In the genomic region with DNA sequence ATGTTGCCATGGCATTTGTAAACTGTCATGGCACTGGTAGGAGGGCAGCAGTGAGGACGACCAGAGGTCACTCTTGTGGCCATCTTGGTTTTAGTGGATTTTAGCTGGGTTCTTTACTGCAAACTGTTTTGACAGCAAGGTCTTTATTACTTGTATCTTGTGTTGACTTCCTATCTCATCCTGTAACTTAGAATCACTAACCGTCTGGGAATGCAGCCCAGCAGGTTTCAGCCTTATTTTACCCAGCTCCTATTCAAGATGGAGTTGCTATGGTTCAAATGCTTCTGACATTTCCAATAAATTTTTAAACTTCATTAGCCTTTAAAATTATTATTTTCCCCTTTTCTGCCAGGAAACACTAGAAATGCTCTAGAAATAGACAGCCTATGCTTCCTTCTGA, we compare ENCODE assay signal across 25 cellular contexts.
"Had no signal": no experiment of that assay in that cellular context is flagged by ENCODE, and none has a peak within 500 bp of the region (broad histone marks: within the 10 kb centered on the region; RNA-seq: fewer than 3 reads in every experiment).

No MANE protein-coding gene starts in this region.

- H3K4me1 ChIP-seq: colonic mucosa, esophagus muscularis mucosa, heart right ventricle, left lung, psoas muscle, sigmoid colon, spleen, tibial nerve, vagina had no signal

- H3K27ac ChIP-seq: colonic mucosa, esophagus muscularis mucosa, heart right ventricle, left lung, ovary, psoas muscle, sigmoid colon, spleen, thoracic aorta, tibial nerve, vagina had no signal

- H3K4me3 ChIP-seq: colonic mucosa, esophagus muscularis mucosa, heart right ventricle, left lung, ovary, psoas muscle, sigmoid colon, spleen, thoracic aorta, tibial nerve, vagina had no signal

- H3K27me3 ChIP-seq: colonic mucosa, esophagus muscularis mucosa, heart right ventricle, left lung, ovary, sigmoid colon, spleen, tibial nerve, vagina had no signal

- H3K36me3 ChIP-seq: colonic mucosa, esophagus muscularis mucosa, heart right ventricle, left lung, ovary, sigmoid colon, spleen, thoracic aorta, tibial nerve, vagina had no signal

- H3K9me3 ChIP-seq: colonic mucosa, esophagus muscularis mucosa, ovary, psoas muscle, thoracic aorta, vagina had no signal

- ATAC-seq: heart right ventricle; left cardiac atrium; left lung; naive thymus-derived CD8-positive, alpha-beta T cell; psoas muscle; right cardiac atrium; stimulated activated memory B cell treated with anti-CD40 and anti-IgM and Interleukin-4, amounts not matched to agents 10 μg/mL and 1 μg/mL and 100 μg/mL, for 72 hours had no signal

- DNase-seq: colonic mucosa; effector CD8-positive, alpha-beta T cell; endodermal cell; foreskin melanocyte; glutamatergic neuron; heart right ventricle; hypothalamus; kidney; left cardiac atrium; left lung; naive thymus-derived CD8-positive, alpha-beta T cell; nephron progenitor cell; nucleus accumbens; ovary; posterior cingulate gyrus; psoas muscle; right cardiac atrium; sigmoid colon; spleen; stimulated activated CD4-positive, alpha-beta T cell treated with anti-CD3 and anti-CD28 coated beads, Interleukin-4, amount 100 ng/mL, for 4 hours had no signal
